9 cellular contexts compared by ENCODE assay signal in the genomic region with DNA sequence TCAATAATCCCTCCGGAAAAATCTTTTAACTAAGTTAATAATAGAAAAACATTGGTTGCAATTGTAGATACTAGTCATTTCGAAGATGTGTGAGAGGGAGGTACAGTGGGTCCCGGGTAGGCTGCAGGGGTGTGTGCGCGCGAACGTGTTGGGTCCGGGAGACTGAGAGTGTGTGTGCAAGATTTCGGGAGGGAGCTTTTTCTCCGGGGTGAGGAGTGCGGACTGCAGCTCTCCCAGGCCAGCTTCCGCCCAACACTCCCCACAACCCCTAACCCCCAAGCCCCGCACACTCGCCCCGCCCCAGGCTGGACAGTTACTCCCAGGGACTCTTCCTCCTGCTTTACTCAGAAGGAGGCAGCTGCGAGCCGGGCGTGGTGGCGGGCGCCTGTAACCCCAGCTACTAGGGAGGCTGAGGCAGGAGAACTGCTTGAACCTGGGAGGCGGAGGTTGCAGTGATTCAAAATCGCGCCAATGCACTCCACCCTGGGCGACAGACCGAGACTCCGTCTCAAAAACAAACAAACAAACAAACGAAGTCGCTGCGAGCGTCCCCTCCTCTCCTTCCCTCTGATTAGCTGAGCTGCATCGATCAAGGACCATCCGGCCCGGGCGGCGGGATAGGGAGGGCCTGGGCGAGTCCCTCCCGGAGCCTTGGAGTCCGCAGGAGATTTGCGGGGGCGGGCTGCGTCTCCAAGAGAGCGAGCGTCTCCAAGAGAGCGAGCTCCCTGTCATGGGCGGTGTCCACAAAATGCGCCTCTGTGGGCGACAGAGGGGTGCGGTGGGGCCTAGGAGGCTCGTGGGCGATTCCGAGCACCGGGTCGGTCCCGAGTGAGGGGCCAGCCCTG. TPM values are rescaled to one million over a fixed set of nuclear protein-coding genes. Genes with fewer than 3 reads are reported as not detected.
DNase-seq lines count a peak whose midpoint lies in the region; ATAC-seq and TF ChIP-seq lines count a peak whose summit lies in the region.
"Had no signal": no experiment of that assay in that cellular context is flagged by ENCODE, and none has a peak within 500 bp of the region (broad histone marks: within the 10 kb centered on the region; RNA-seq: fewer than 3 reads in every experiment).

No MANE protein-coding gene starts in this region.

- H3K27me3 ChIP-seq in IMR-90 (ENCODE audit: control insufficient read depth, insufficient read depth, low read length) = peaks cover 15% of the 10 kb centered on the region
- H3K27me3 ChIP-seq in esophagus squamous epithelium = peaks cover 0 to 46% (median 3%) of the 10 kb centered on the region in 4 donors
- peaks cover 52% of the 10 kb centered on the region for H3K27me3 ChIP-seq in neural progenitor cell
- H3K27me3 ChIP-seq in transverse colon = peaks cover 77% of the 10 kb centered on the region

- no peak overlapping the region for H3K4ac ChIP-seq in IMR-90 (ENCODE audit: low read depth, low read length)

- dilution Hi-C loops in IMR-90 (cut with HindIII; ENCODE audit: low sequenced_read_pairs, unreplicated experiment) = no loop called here

- H4K20me1 ChIP-seq in IMR-90 (ENCODE audit: insufficient read depth, low read length) (no peaks in the 10 kb centered on the region), neural progenitor cell (ENCODE audit: low read depth) (no peaks in the 10 kb centered on the region)

- H3K27ac ChIP-seq in IMR-90 (ENCODE audit: insufficient read depth, low read length) = no peak overlapping the region
- no peak overlapping the region for H3K27ac ChIP-seq in esophagus squamous epithelium
- no peak overlapping the region for H3K27ac ChIP-seq in neural progenitor cell
- H3K27ac ChIP-seq in transverse colon = no peak overlapping the region
- H3K27ac ChIP-seq: tibial nerve had no signal

- H3K36me3 Mint-ChIP-seq in neural progenitor cell (peaks cover 5% of the 10 kb centered on the region), nephron progenitor cell (ENCODE audit: low read depth) (peaks cover 9% of the 10 kb centered on the region)

- CTCF ChIA-PET in IMR-90 (lab: Yijun Ruan, JAX) = interaction anchor here (1.4 to 2.1 kb wide), 4 partner anchors 10 to 25 kb away, joined by 5 to 10 read pairs (median 7); a partner anchor contains a TSS

- H3K27me3 Mint-ChIP-seq in neural progenitor cell (ENCODE audit: insufficient read depth, low read depth) = peaks cover 25% of the 10 kb centered on the region
- H3K27me3 Mint-ChIP-seq in nephron progenitor cell (ENCODE audit: low read depth, poor library complexity) = peaks cover 76% of the 10 kb centered on the region

- H3K4me3 ChIP-seq in AG10803 (ENCODE audit: low read length) = peak overlapping the region; percentile 24
- peak overlapping the region; percentile 28 for H3K4me3 ChIP-seq in IMR-90 (ENCODE audit: insufficient read depth, low read depth, low read length)
- peak overlapping the region; percentile 14 to 59 (median 43) for H3K4me3 ChIP-seq in esophagus squamous epithelium
- peak overlapping the region; percentile 29 for H3K4me3 ChIP-seq in neural progenitor cell
- peak overlapping the region in 2 of 4 donors; percentile 18 to 35 for H3K4me3 ChIP-seq in transverse colon

- H3K4me1 ChIP-seq in IMR-90 (ENCODE audit: control insufficient read depth, insufficient read depth, low read length) = no peaks in the 10 kb centered on the region
- peaks cover 6 to 13% (median 10%) of the 10 kb centered on the region in 3 donors for H3K4me1 ChIP-seq in esophagus squamous epithelium
- no peaks in the 10 kb centered on the region for H3K4me1 ChIP-seq in neural progenitor cell
- peaks cover 0 to 12% (median 10%) of the 10 kb centered on the region in 4 donors for H3K4me1 ChIP-seq in transverse colon

- no peaks in the 10 kb centered on the region for H3K9me1 ChIP-seq in IMR-90 (ENCODE audit: insufficient read depth, low read length)

- no peak overlapping the region for H2AK5ac ChIP-seq in IMR-90 (ENCODE audit: low read depth, low read length)

- H2AFZ ChIP-seq in IMR-90 (replicated peaks; ENCODE audit: low read length, poor library complexity) (peak overlapping the region; percentile 83), neural progenitor cell (replicated peaks) (peak overlapping the region; percentile 58)

- no peak overlapping the region for H2BK5ac ChIP-seq in IMR-90 (ENCODE audit: low read depth, low read length, poor library complexity, severe bottlenecking)

- in situ Hi-C loops in IMR-90 (cut with MboI; ENCODE audit: low sequenced_read_pairs) (no loop called here), transverse colon (cut with MboI; ENCODE audit: low pct_ligation_motif_present in 1 of 4, low pct_unique_long_range_greater_than_20kb in 1 of 4, low sequenced_read_pairs in 3 of 4) (loop anchor here in 1 of 4 donors (25.0 kb wide), 1 partner anchor 294 kb away; no protein-coding TSS in a partner anchor)

- H2AK9ac ChIP-seq in IMR-90 (replicated peaks; ENCODE audit: low read depth, low read length, poor library complexity) = peak overlapping the region; percentile 77

- 11% methylated on average over 21 of the region's 54 CpGs; no CpG with 5 or more reads in 1 of the 2 experiments for WGBS in IMR-90 (ENCODE audit: extremely low coverage in 2 of 2, insufficient read length in 1 of 2), 2 experiments
- 46 to 67% methylated on average over 3 to 11 of the region's 54 CpGs for WGBS in esophagus squamous epithelium, 2 donors
- WGBS in transverse colon (ENCODE audit: low coverage in 1 of 2), 2 donors = 39 to 72% methylated on average over 7 to 45 of the region's 54 CpGs

- no peaks in the 10 kb centered on the region for H3K4me1 Mint-ChIP-seq in neural progenitor cell
- H3K4me1 Mint-ChIP-seq in nephron progenitor cell = no peaks in the 10 kb centered on the region

- H3K9ac ChIP-seq in IMR-90 (ENCODE audit: low read depth, low read length) (no peak overlapping the region), neural progenitor cell (no peak overlapping the region)

- H2BK20ac ChIP-seq in IMR-90 (ENCODE audit: low read depth, low read length) = no peak overlapping the region

- TF ChIP-seq POLR2A in IMR-90 (IDR thresholded peaks at IDR 0.05; ENCODE audit: low read depth, low read length) (no peak), esophagus squamous epithelium (IDR thresholded peaks at IDR 0.05) (no peak), transverse colon (IDR thresholded peaks at IDR 0.05) (no peak)

- no peaks in the 10 kb centered on the region for H3K79me2 ChIP-seq in neural progenitor cell (ENCODE audit: low read depth)

- no peak for TF ChIP-seq EP300 in transverse colon (IDR thresholded peaks at IDR 0.05; ENCODE audit: low read depth)

- no peak overlapping the region; the same call in 1 of the 2 replicates for H4K5ac ChIP-seq in IMR-90 (ENCODE audit: low read depth, low read length)

- POLR2A ChIA-PET in IMR-90 (lab: Charles Lee; ENCODE audit: unreplicated experiment) = interaction anchor here (0.5 to 0.8 kb wide), 2 partner anchors 306 to 453 kb away, joined by 3 read pairs; no protein-coding TSS in a partner anchor

- TF ChIP-seq RAD21 in IMR-90 (IDR thresholded peaks at IDR 0.05; ENCODE audit: low read length) = no peak

- H3K18ac ChIP-seq in IMR-90 (ENCODE audit: low read depth, low read length) = no peak overlapping the region

- H3K4me2 ChIP-seq in IMR-90 (ENCODE audit: low read depth, low read length) = peak overlapping the region; percentile 78
- peak overlapping the region; percentile 62 for H3K4me2 ChIP-seq in neural progenitor cell

- no peak for DNase-seq in AG10803 (ENCODE audit: low read depth)
- peak; percentile 19 for DNase-seq in IMR-90
- no peak for DNase-seq in esophagus squamous epithelium (lab: John Stamatoyannopoulos, UW)
- DNase-seq in neural progenitor cell (ENCODE audit: low spot score) = peak; percentile 41
- DNase-seq in transverse colon = no peak
- DNase-seq in HuH-7 (ENCODE audit: low spot score) = no peak
- DNase-seq in nephron progenitor cell = no peak
- no peak for DNase-seq in T-helper 1 cell

- H4K8ac ChIP-seq in IMR-90 (ENCODE audit: low read depth in 2 of 2, low read length in 2 of 2) = no peak overlapping the region

- TF ChIP-seq CTCF in AG10803 (conservative IDR thresholded peaks at IDR 0.05; ENCODE audit: low read length) (no peak), IMR-90 (conservative IDR thresholded peaks at IDR 0.05; ENCODE audit: low read depth, low read length) (no peak), esophagus squamous epithelium (IDR thresholded peaks at IDR 0.05) (no peak), neural progenitor cell (IDR thresholded peaks at IDR 0.05) (no peak), transverse colon (IDR thresholded peaks at IDR 0.05) (no peak), nephron progenitor cell (IDR thresholded peaks at IDR 0.05) (no peak)

- intact Hi-C loops in IMR-90 (cut with micrococcal nuclease) = loop anchor here (1.0 kb wide), 1 partner anchor 25 kb away; a partner anchor contains a TSS
- intact Hi-C loops in esophagus squamous epithelium (cut with DNase I) = no loop called here
- intact Hi-C loops in transverse colon (cut with DNase I; ENCODE audit: low total_unique reads) = no loop called here

- H3K36me3 ChIP-seq in IMR-90 (ENCODE audit: control insufficient read depth, insufficient read depth, low read length) (no peaks in the 10 kb centered on the region), esophagus squamous epithelium (no peaks in the 10 kb centered on the region), neural progenitor cell (no peaks in the 10 kb centered on the region), transverse colon (no peaks in the 10 kb centered on the region)
- H3K36me3 ChIP-seq: tibial nerve had no signal

- H2BK15ac ChIP-seq in IMR-90 (ENCODE audit: low read depth, low read length) = no peak overlapping the region; the same call in 2 of the 3 replicates

- H3K27ac Mint-ChIP-seq in neural progenitor cell (no peak overlapping the region), nephron progenitor cell (no peak overlapping the region)

- H3K4me3 Mint-ChIP-seq in neural progenitor cell (no peak overlapping the region), nephron progenitor cell (no peak overlapping the region)

- ATAC-seq in IMR-90 (ENCODE audit: low read depth) = peak; percentile 59

- no peaks in the 10 kb centered on the region for H3F3A ChIP-seq in neural progenitor cell (ENCODE audit: low read depth)

- H3K23ac ChIP-seq in IMR-90 (ENCODE audit: low read depth, low read length) = peak overlapping the region; percentile 7; the same call in 1 of the 2 replicates

- no TSS peak for BruUV-seq in IMR-90 (replicated peaks; lab: Mats Ljungman, UMichigan)

- H4K91ac ChIP-seq in IMR-90 (ENCODE audit: insufficient read depth, low read depth, low read length) = no peak overlapping the region

- H3K9me3 Mint-ChIP-seq in neural progenitor cell = peaks cover 14% of the 10 kb centered on the region
- peaks cover 34% of the 10 kb centered on the region for H3K9me3 Mint-ChIP-seq in nephron progenitor cell

- H2BK120ac ChIP-seq in IMR-90 (ENCODE audit: low read depth, low read length) = no peak overlapping the region

- no peaks in the 10 kb centered on the region for H3K9me3 ChIP-seq in IMR-90 (ENCODE audit: control insufficient read depth, insufficient read depth, low read length)
- no peaks in the 10 kb centered on the region for H3K9me3 ChIP-seq in esophagus squamous epithelium
- no peaks in the 10 kb centered on the region for H3K9me3 ChIP-seq in neural progenitor cell (ENCODE audit: low read depth)
- no peaks in the 10 kb centered on the region for H3K9me3 ChIP-seq in transverse colon

- no peak overlapping the region for H3K56ac ChIP-seq in IMR-90 (ENCODE audit: extremely low read depth, insufficient read depth, low read length)

- no peak overlapping the region for H3K14ac ChIP-seq in IMR-90 (replicated peaks; ENCODE audit: low read depth, low read length)

- H3K79me1 ChIP-seq in IMR-90 (ENCODE audit: low read depth in 1 of 2, low read length in 2 of 2) = no peaks in the 10 kb centered on the region

RNA-seq across cellular contexts. Expression of a gene that starts 28.3 kb away (rescaled TPM):
- 1.4 and 1.8 TPM in 2 replicates for total RNA-seq in IMR-90 (2012; rRNA removed)
- 2.4 and 2.8 TPM in 2 replicates for polyA plus RNA-seq in IMR-90 (2012; rRNA removed)
- polyA plus RNA-seq in IMR-90 (2012; cell fraction: cytosol; rRNA removed) = 2.1 and 3.2 TPM in 2 replicates
- polyA plus RNA-seq in IMR-90 (2012; cell fraction: nucleus; rRNA removed; ENCODE audit: low replicate concordance) = 6.2 and 9.1 TPM in 2 replicates
- total RNA-seq in esophagus squamous epithelium = 1 to 10 TPM; 2.2 to 4.8 (median 2.9) TPM
- 1.8 and 2.7 TPM in 2 replicates for total RNA-seq in neural progenitor cell (ENCODE audit: low replicate concordance)
- 1 to 10 TPM in 1 of 4 donors, under 1 TPM in 1, not detected in 2; 0.68 to 1.7 TPM for total RNA-seq in transverse colon

RNA-seq across cellular contexts. Expression of a gene that starts 36.5 kb away (rescaled TPM):
- total RNA-seq in IMR-90 (2012; rRNA removed) (699 and 764 TPM in 2 replicates), esophagus squamous epithelium (100 to 1,000 TPM in 2 of 4 donors, 10 to 100 TPM in 2; 49.9 to 108 (median 78.0) TPM), neural progenitor cell (ENCODE audit: low replicate concordance) (36.3 and 41.8 TPM in 2 replicates), transverse colon (100 to 1,000 TPM; 438 to 737 (median 617) TPM)
- 839 and 1,049 TPM in 2 replicates for polyA plus RNA-seq in IMR-90 (2012; rRNA removed)
- polyA plus RNA-seq in IMR-90 (2012; cell fraction: cytosol; rRNA removed) = 1,262 and 1,322 TPM in 2 replicates
- polyA plus RNA-seq in IMR-90 (2012; cell fraction: nucleus; rRNA removed; ENCODE audit: low replicate concordance) = 415 and 485 TPM in 2 replicates

Comparison
In these comparisons a context has a peak if more than half of its experiments do, and no peak if none do; other contexts are left out.
1. DNase-seq: peak in IMR-90 (single experiment) and neural progenitor cell (single experiment); none in AG10803 (single experiment), esophagus squamous epithelium (single experiment), transverse colon (single experiment), HuH-7 (single experiment), nephron progenitor cell (single experiment) and T-helper 1 cell (0 of 5).